ENCODE assay signal across 9 cellular contexts in genomic region chr1:234656981-234657651, GRCh38. TPM values are rescaled to one million over a fixed set of nuclear protein-coding genes. Genes with fewer than 3 reads are reported as not detected.
DNase-seq lines count a peak whose midpoint lies in the region; ATAC-seq and TF ChIP-seq lines count a peak whose summit lies in the region.
"Had no signal": no experiment of that assay in that cellular context is flagged by ENCODE, and none has a peak within 500 bp of the region (broad histone marks: within the 10 kb centered on the region; RNA-seq: fewer than 3 reads in every experiment).

No MANE protein-coding gene starts in this region.

- H3K27me3 Mint-ChIP-seq in progenitor cell of endocrine pancreas = no peaks in the 10 kb centered on the region

- H3K9me3 Mint-ChIP-seq in progenitor cell of endocrine pancreas (ENCODE audit: low read depth) = peaks cover 8% of the 10 kb centered on the region

- H3K4me3 ChIP-seq in RWPE2 (ENCODE audit: severe bottlenecking) = peak overlapping the region; percentile 30

- DNase-seq in CD1c-positive myeloid dendritic cell (ENCODE audit: extremely low spot score) = peak; percentile 96
- peak; percentile 85 for DNase-seq in RWPE2 (ENCODE audit: low spot score)
- peak; percentile 61 for DNase-seq in fibroblast of gingiva (ENCODE audit: low read depth)
- no peak for DNase-seq in progenitor cell of endocrine pancreas (ENCODE audit: low spot score, unreplicated experiment)
- no peak for DNase-seq in ecto neural progenitor cell (ENCODE audit: low spot score)
- DNase-seq in activated naive CD4-positive, alpha-beta T cell (lab: John Stamatoyannopoulos, UW) = no peak

- no peak overlapping the region for H3K4me3 Mint-ChIP-seq in progenitor cell of endocrine pancreas (ENCODE audit: low read depth)

- peak overlapping the region; percentile 100 for H3K27ac ChIP-seq in RWPE2 (ENCODE audit: poor library complexity, severe bottlenecking)
- H3K27ac ChIP-seq: parathyroid adenoma had no signal

- peaks cover 1% of the 10 kb centered on the region for H3K36me3 Mint-ChIP-seq in progenitor cell of endocrine pancreas (ENCODE audit: insufficient read depth)

- peak overlapping the region; percentile 23 for H3K27ac Mint-ChIP-seq in progenitor cell of endocrine pancreas

- H3K4me1 Mint-ChIP-seq in progenitor cell of endocrine pancreas (ENCODE audit: low read depth) = peaks cover 10% of the 10 kb centered on the region

- no peaks in the 10 kb centered on the region; the same call in 1 of the 2 replicates for H3K36me3 ChIP-seq in RWPE2 (ENCODE audit: low read depth)

- H3K4me1 ChIP-seq in RWPE2 (ENCODE audit: insufficient read depth, poor library complexity, severe bottlenecking) = peaks cover 38% of the 10 kb centered on the region

- TF ChIP-seq CTCF in RWPE2 (IDR thresholded peaks at IDR 0.05; ENCODE audit: poor library complexity, severe bottlenecking) = peak; percentile 11
- TF ChIP-seq CTCF in progenitor cell of endocrine pancreas (IDR thresholded peaks at IDR 0.05; ENCODE audit: unreplicated experiment) = no peak

- no peaks in the 10 kb centered on the region for H3K9me3 ChIP-seq in RWPE2 (ENCODE audit: severe bottlenecking)

- no peaks in the 10 kb centered on the region for H3K27me3 ChIP-seq in RWPE2 (ENCODE audit: insufficient read depth, poor library complexity, severe bottlenecking)

- ATAC-seq in GM21786 (IDR thresholded peaks at IDR 0.05; ENCODE audit: unreplicated experiment) (peak; percentile 52), RWPE2 (ENCODE audit: low read depth) (peak; percentile 84), GM19023 (IDR thresholded peaks at IDR 0.05; ENCODE audit: unreplicated experiment) (no peak)

RNA-seq across cellular contexts. Expression of gene IRF2BP2, which starts 47.1 kb away (rescaled TPM):
- 193 and 214 TPM in 2 replicates for total RNA-seq in progenitor cell of endocrine pancreas

Comparison
In these comparisons a context has a peak if more than half of its experiments do, and no peak if none do; other contexts are left out.
1. DNase-seq: peak in CD1c-positive myeloid dendritic cell (single experiment), RWPE2 (single experiment) and fibroblast of gingiva (single experiment); none in progenitor cell of endocrine pancreas (single experiment), ecto neural progenitor cell (single experiment) and activated naive CD4-positive, alpha-beta T cell (0 of 4).